ENCODE assay signal across 17 cellular contexts in the genomic region with DNA sequence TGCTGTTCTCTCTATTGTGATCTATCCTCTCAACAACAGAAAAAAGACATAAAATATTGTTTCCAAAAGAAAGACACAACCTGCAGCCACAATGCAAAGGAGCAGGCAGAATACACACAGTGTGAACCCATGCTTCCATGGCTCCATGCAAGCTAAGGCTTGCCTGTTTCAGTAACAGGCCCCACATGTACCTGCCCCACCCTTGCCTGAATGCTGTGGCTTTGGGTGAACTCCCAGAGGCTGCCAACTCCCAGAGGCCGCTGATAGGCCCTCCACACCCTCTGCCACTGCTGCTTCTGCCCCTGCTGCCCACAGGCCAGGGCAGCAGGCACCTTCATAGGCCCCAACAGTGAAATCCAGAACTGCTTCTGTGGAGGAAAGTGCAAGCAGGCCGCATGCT. TPM values are rescaled to one million over a fixed set of nuclear protein-coding genes. Genes with fewer than 3 reads are reported as not detected.
A peak's percentile ranks its signal among the peaks of the same experiment; 100 is the strongest.
DNase-seq lines count a peak whose midpoint lies in the region; ATAC-seq and TF ChIP-seq lines count a peak whose summit lies in the region.
"Had no signal": no experiment of that assay in that cellular context is flagged by ENCODE, and none has a peak within 500 bp of the region (broad histone marks: within the 10 kb centered on the region; RNA-seq: fewer than 3 reads in every experiment).

No MANE protein-coding gene starts in this region.

- intact Hi-C loops in lower leg skin (cut with DNase I; ENCODE audit: low total_unique reads): no loop called here

- H3K36me3 Mint-ChIP-seq in osteocyte (ENCODE audit: unreplicated experiment): no peaks in the 10 kb centered on the region

- no peak overlapping the region for H3K27ac Mint-ChIP-seq in osteocyte (ENCODE audit: unreplicated experiment)
- H3K27ac Mint-ChIP-seq: CD8-positive, alpha-beta memory T cell had no signal

- H3K4me3 ChIP-seq in epithelial cell of esophagus (ENCODE audit: low read length): no peak overlapping the region
- no peak overlapping the region for H3K4me3 ChIP-seq in lower leg skin (ENCODE audit: low read depth, poor library complexity, severe bottlenecking)
- H3K4me3 ChIP-seq: K562, SJSA1 had no signal

- TF ChIP-seq CTCF in epithelial cell of esophagus (IDR thresholded peaks at IDR 0.05; ENCODE audit: insufficient read depth, low read depth, low read length, missing control alignments) (no peak), lower leg skin (IDR thresholded peaks at IDR 0.05) (no peak), osteocyte (IDR thresholded peaks at IDR 0.05) (no peak)

- H3K4me3 Mint-ChIP-seq in osteocyte (ENCODE audit: unreplicated experiment): no peak overlapping the region
- H3K4me3 Mint-ChIP-seq: CD8-positive, alpha-beta memory T cell had no signal

- no peak for ATAC-seq in HG03139 (IDR thresholded peaks at IDR 0.05; ENCODE audit: unreplicated experiment)
- ATAC-seq: K562 had no signal

- H3K27me3 Mint-ChIP-seq in osteocyte (ENCODE audit: unreplicated experiment): no peaks in the 10 kb centered on the region

- 54% methylated on average over 2 of the region's 2 CpGs; no CpG with 5 or more reads in 1 of the 2 donors for WGBS in lower leg skin, 2 donors

- DNase-seq in NCI-H226: peak; percentile 3
- DNase-seq in epithelial cell of esophagus (ENCODE audit: low read depth): peak; percentile 72
- peak; percentile 14 to 73 for DNase-seq in lower leg skin (ENCODE audit: low spot score in 2 of 2)
- peak; percentile 68 for DNase-seq in ureter (ENCODE audit: low spot score)
- DNase-seq in osteocyte (ENCODE audit: extremely low spot score, unreplicated experiment): no peak
- DNase-seq in superior temporal gyrus (ENCODE audit: extremely low spot score): no peak
- DNase-seq: BE2C; CD8-positive, alpha-beta memory T cell; NCI-H146; NCI-H2081 treated with DMSO at 0.1 percent for 48 hours; NCI-H526 treated with DMSO at 0.1 percent for 48 hours; RPMI8226 had no signal

- H3K4me1 Mint-ChIP-seq in osteocyte (ENCODE audit: unreplicated experiment): no peaks in the 10 kb centered on the region

- TF ChIP-seq POLR2A in lower leg skin (IDR thresholded peaks at IDR 0.05): no peak

- peaks cover 14% of the 10 kb centered on the region for H3K9me3 Mint-ChIP-seq in osteocyte (ENCODE audit: unreplicated experiment)

RNA-seq across cellular contexts. Expression of a gene that starts 24.4 kb away (rescaled TPM):
- total RNA-seq in lower leg skin (100 to 1,000 TPM in 2 of 4 donors, 1 to 10 TPM in 1, under 1 TPM in 1; 0.55 to 273 (median 67.4) TPM), ureter (642 TPM), osteocyte (not detected in 2 replicates)
- total RNA-seq: CD8-positive, alpha-beta memory T cell; H4; OCI-LY7; SJSA1 had no signal

Comparison
In these comparisons a context has a peak if more than half of its experiments do, and no peak if none do; other contexts are left out.
1. DNase-seq: peak in NCI-H226 (single experiment), epithelial cell of esophagus (single experiment), lower leg skin (2 of 2) and ureter (single experiment); none in osteocyte (single experiment) and superior temporal gyrus (single experiment).